Comparison of ENCODE assay signal across 1 cellular context in genomic region chr2:231922945-231923344, GRCh38.
A peak's percentile ranks its signal among the peaks of the same experiment; 100 is the strongest.
TF ChIP-seq lines count a peak whose summit lies in the region.

No MANE protein-coding gene starts in this region.

TF ChIP-seq in HepG2, 621 proteins besides CTCF, POLR2A, EP300 and RAD21:
- TF ChIP-seq IRF1 (CRISPR knock-in tag; IDR thresholded peaks at IDR 0.05; ENCODE audit: low read depth): no peak
- TF ChIP-seq ZNF281 (CRISPR knock-in tag; IDR thresholded peaks at IDR 0.05; ENCODE audit: borderline replicate concordance): peak; percentile 61; the same call in 1 of the 2 replicates
- TF ChIP-seq NFE2 (CRISPR knock-in tag; IDR thresholded peaks at IDR 0.05): peak; percentile 16; the same call in 1 of the 2 replicates
- TF ChIP-seq TIGD3 (CRISPR knock-in tag; IDR thresholded peaks at IDR 0.05; ENCODE audit: borderline replicate concordance): no peak
- TF ChIP-seq NFE2L2 (IDR thresholded peaks at IDR 0.05; ENCODE audit: low read length): peak; percentile 47; the same call in 1 of the 2 replicates
TF ChIP-seq in HepG2: peak in this region for 3.
